Comparison of ENCODE assay signal across 15 cellular contexts in the genomic region with DNA sequence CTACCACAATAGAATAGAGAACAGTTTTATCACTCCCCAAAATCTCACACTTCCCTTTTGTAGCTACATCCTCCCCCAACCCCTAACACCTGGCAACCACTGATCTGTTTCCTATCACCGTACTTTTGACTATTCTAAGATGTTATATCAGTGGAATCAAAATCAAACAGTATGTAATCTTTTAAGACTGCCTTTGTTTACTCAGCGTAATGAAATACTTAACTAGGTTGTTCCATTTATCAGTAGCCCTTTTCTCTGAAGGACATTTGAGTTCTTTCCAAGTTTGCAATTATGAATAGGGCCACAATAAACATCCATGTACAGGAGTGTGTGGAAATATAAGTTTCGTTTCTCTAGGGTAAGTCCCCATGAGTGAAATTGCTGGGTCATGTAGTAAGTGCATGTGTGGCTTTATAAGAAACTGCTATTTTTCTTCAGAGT.
A peak's percentile ranks its signal among the peaks of the same experiment; 100 is the strongest.
DNase-seq lines count a peak whose midpoint lies in the region; ATAC-seq and TF ChIP-seq lines count a peak whose summit lies in the region.
"Had no signal": no experiment of that assay in that cellular context is flagged by ENCODE, and none has a peak within 500 bp of the region (broad histone marks: within the 10 kb centered on the region; RNA-seq: fewer than 3 reads in every experiment).

No MANE protein-coding gene starts in this region.

- no peaks in the 10 kb centered on the region for H3K9me3 ChIP-seq in KOPT-K1 (ENCODE audit: insufficient read depth, low read length, poor library complexity, severe bottlenecking)
- no peaks in the 10 kb centered on the region for H3K9me3 ChIP-seq in Caco-2
- H3K9me3 ChIP-seq: MG63, SJSA1, thoracic aorta had no signal

- H3K27me3 Mint-ChIP-seq in activated CD4-positive, alpha-beta T cell treated with anti-CD3 and anti-CD28 coated beads, Interleukin-2, amount 10 ng/mL, durations not matched to agents 24 days and 14 days: no peaks in the 10 kb centered on the region
- no peaks in the 10 kb centered on the region for H3K27me3 Mint-ChIP-seq in activated naive CD4-positive, alpha-beta T cell treated with anti-CD3 and anti-CD28 coated beads, Interleukin-2, amount 50 U/mL, for 24 hours
- peaks cover 19 to 25% of the 10 kb centered on the region in 2 donors for H3K27me3 Mint-ChIP-seq in natural killer cell treated with Interleukin-12 subunit alpha and Interleukin-12 subunit beta and Interleukin-15 and Interleukin-18, amount 100 ng/mL, for 72 hours
- no peaks in the 10 kb centered on the region for H3K27me3 Mint-ChIP-seq in Caco-2 (ENCODE audit: insufficient read depth, unreplicated experiment)

- H3K4me3 Mint-ChIP-seq in activated CD4-positive, alpha-beta T cell treated with anti-CD3 and anti-CD28 coated beads, Interleukin-2, amount 10 ng/mL, durations not matched to agents 24 days and 14 days: peak overlapping the region; percentile 48
- H3K4me3 Mint-ChIP-seq in activated naive CD4-positive, alpha-beta T cell treated with anti-CD3 and anti-CD28 coated beads, Interleukin-2, amount 50 U/mL, for 24 hours: peak overlapping the region; percentile 47
- H3K4me3 Mint-ChIP-seq in natural killer cell treated with Interleukin-12 subunit alpha and Interleukin-12 subunit beta and Interleukin-15 and Interleukin-18, amount 100 ng/mL, for 72 hours: peak overlapping the region; percentile 72
- no peak overlapping the region for H3K4me3 Mint-ChIP-seq in Caco-2 (ENCODE audit: unreplicated experiment)
- H3K4me3 Mint-ChIP-seq: HFFc6 had no signal

- no peaks in the 10 kb centered on the region for H3K36me3 ChIP-seq in KOPT-K1 (ENCODE audit: insufficient read depth, low read length)
- no peaks in the 10 kb centered on the region for H3K36me3 ChIP-seq in Caco-2 (ENCODE audit: control insufficient read depth, insufficient read depth, low read length)
- H3K36me3 ChIP-seq: MG63, SJSA1, thoracic aorta had no signal

- peak; percentile 79 for DNase-seq in activated CD4-positive, alpha-beta T cell treated with anti-CD3 and anti-CD28 coated beads, Interleukin-2, amount 10 ng/mL, durations not matched to agents 24 days and 14 days
- DNase-seq in activated CD4-positive, alpha-beta T cell treated with anti-CD3 and anti-CD28 coated beads, Interleukin-2, amount 50 U/mL, for 4 hours: no peak
- no peak for DNase-seq in natural killer cell treated with Interleukin-12 subunit alpha and Interleukin-12 subunit beta and Interleukin-15 and Interleukin-18, amount 100 ng/mL, for 72 hours (ENCODE audit: low spot score)
- no peak for DNase-seq in DMS53 (lab: John Stamatoyannopoulos, UW)
- no peak for DNase-seq in Caco-2
- no peak for DNase-seq in midbrain (lab: John Stamatoyannopoulos, UW)
- DNase-seq: HFFc6, mesenchymal stem cell, MG63, NCI-H510A treated with DMSO at 0.1 percent for 48 hours had no signal

- intact Hi-C loops in activated CD4-positive, alpha-beta T cell treated with anti-CD3 and anti-CD28 coated beads, Interleukin-2, amount 10 ng/mL, durations not matched to agents 24 days and 14 days (cut with micrococcal nuclease): loop anchor here (2.0 to 5.0 kb wide), 2 partner anchors 234 to 1155 kb away; no protein-coding TSS in a partner anchor
- intact Hi-C loops in Caco-2 (cut with micrococcal nuclease; ENCODE audit: unreplicated experiment): no loop called here

- ATAC-seq in natural killer cell treated with Interleukin-12 subunit alpha and Interleukin-12 subunit beta and Interleukin-15 and Interleukin-18, amount 100 ng/mL, for 72 hours: no peak

- peak overlapping the region; percentile 91 for H3K27ac ChIP-seq in KOPT-K1 (ENCODE audit: low read depth, low read length, poor library complexity, severe bottlenecking)
- H3K27ac ChIP-seq: hepatocyte, SJSA1, thoracic aorta had no signal

- H3K4me3 ChIP-seq in Caco-2 (ENCODE audit: low read depth, low read length): no peak overlapping the region
- H3K4me3 ChIP-seq: hepatocyte, MG63, SJSA1, thoracic aorta had no signal

- no peaks in the 10 kb centered on the region for H3K9me3 Mint-ChIP-seq in activated CD4-positive, alpha-beta T cell treated with anti-CD3 and anti-CD28 coated beads, Interleukin-2, amount 10 ng/mL, durations not matched to agents 24 days and 14 days
- H3K9me3 Mint-ChIP-seq in activated naive CD4-positive, alpha-beta T cell treated with anti-CD3 and anti-CD28 coated beads, Interleukin-2, amount 50 U/mL, for 24 hours: peaks cover 5% of the 10 kb centered on the region
- H3K9me3 Mint-ChIP-seq in natural killer cell treated with Interleukin-12 subunit alpha and Interleukin-12 subunit beta and Interleukin-15 and Interleukin-18, amount 100 ng/mL, for 72 hours: peaks cover 4% of the 10 kb centered on the region
- no peaks in the 10 kb centered on the region for H3K9me3 Mint-ChIP-seq in Caco-2 (ENCODE audit: unreplicated experiment)
- H3K9me3 Mint-ChIP-seq: HFFc6 had no signal

- H3K36me3 Mint-ChIP-seq in activated CD4-positive, alpha-beta T cell treated with anti-CD3 and anti-CD28 coated beads, Interleukin-2, amount 10 ng/mL, durations not matched to agents 24 days and 14 days (ENCODE audit: low read depth): peaks cover 3% of the 10 kb centered on the region
- peaks cover 1% of the 10 kb centered on the region for H3K36me3 Mint-ChIP-seq in activated naive CD4-positive, alpha-beta T cell treated with anti-CD3 and anti-CD28 coated beads, Interleukin-2, amount 50 U/mL, for 24 hours
- H3K36me3 Mint-ChIP-seq in natural killer cell treated with Interleukin-12 subunit alpha and Interleukin-12 subunit beta and Interleukin-15 and Interleukin-18, amount 100 ng/mL, for 72 hours: no peaks in the 10 kb centered on the region
- no peaks in the 10 kb centered on the region for H3K36me3 Mint-ChIP-seq in Caco-2 (ENCODE audit: insufficient read depth, unreplicated experiment)

- H3K4me1 Mint-ChIP-seq in activated CD4-positive, alpha-beta T cell treated with anti-CD3 and anti-CD28 coated beads, Interleukin-2, amount 10 ng/mL, durations not matched to agents 24 days and 14 days: peaks cover 44% of the 10 kb centered on the region
- peaks cover 71% of the 10 kb centered on the region for H3K4me1 Mint-ChIP-seq in activated naive CD4-positive, alpha-beta T cell treated with anti-CD3 and anti-CD28 coated beads, Interleukin-2, amount 50 U/mL, for 24 hours
- peaks cover 41 to 44% of the 10 kb centered on the region in 2 donors for H3K4me1 Mint-ChIP-seq in natural killer cell treated with Interleukin-12 subunit alpha and Interleukin-12 subunit beta and Interleukin-15 and Interleukin-18, amount 100 ng/mL, for 72 hours (ENCODE audit: low read depth in 2 of 2)
- peaks cover 19% of the 10 kb centered on the region for H3K4me1 Mint-ChIP-seq in Caco-2 (ENCODE audit: low read depth, unreplicated experiment)

- CTCF ChIA-PET in Caco-2 (lab: Charles Lee): no interaction called here

- no TSS peak for BruUV-seq in Caco-2 (replicated peaks; lab: Mats Ljungman, UMichigan)

- 0 out of 2 replicates have a peak, but pooled peaks cover 4% of the 10 kb centered on the region for H3K4me1 ChIP-seq in Caco-2
- H3K4me1 ChIP-seq: SJSA1 had no signal

- no peak for TF ChIP-seq CTCF in Caco-2 (IDR thresholded peaks at IDR 0.05; ENCODE audit: insufficient read depth in 1 of 2, low read depth in 1 of 2, low read length in 1 of 2, severe bottlenecking in 1 of 2, unreplicated experiment in 1 of 2)

- POLR2A ChIA-PET in Caco-2 (lab: Charles Lee): no interaction called here

- H3K27ac Mint-ChIP-seq in activated CD4-positive, alpha-beta T cell treated with anti-CD3 and anti-CD28 coated beads, Interleukin-2, amount 10 ng/mL, durations not matched to agents 24 days and 14 days: peak overlapping the region; percentile 25
- H3K27ac Mint-ChIP-seq in activated naive CD4-positive, alpha-beta T cell treated with anti-CD3 and anti-CD28 coated beads, Interleukin-2, amount 50 U/mL, for 24 hours: peak overlapping the region; percentile 57
- H3K27ac Mint-ChIP-seq in natural killer cell treated with Interleukin-12 subunit alpha and Interleukin-12 subunit beta and Interleukin-15 and Interleukin-18, amount 100 ng/mL, for 72 hours: peak overlapping the region; percentile 41 to 97
- no peak overlapping the region for H3K27ac Mint-ChIP-seq in Caco-2 (ENCODE audit: unreplicated experiment)
- H3K27ac Mint-ChIP-seq: HFFc6 had no signal

- H3K27me3 ChIP-seq in Caco-2 (replicated peaks; ENCODE audit: control insufficient read depth, insufficient read depth, low read length): no peaks in the 10 kb centered on the region
- H3K27me3 ChIP-seq: hepatocyte, MG63 had no signal
